ENCODE assay signal across 33 cellular contexts in the genomic region with DNA sequence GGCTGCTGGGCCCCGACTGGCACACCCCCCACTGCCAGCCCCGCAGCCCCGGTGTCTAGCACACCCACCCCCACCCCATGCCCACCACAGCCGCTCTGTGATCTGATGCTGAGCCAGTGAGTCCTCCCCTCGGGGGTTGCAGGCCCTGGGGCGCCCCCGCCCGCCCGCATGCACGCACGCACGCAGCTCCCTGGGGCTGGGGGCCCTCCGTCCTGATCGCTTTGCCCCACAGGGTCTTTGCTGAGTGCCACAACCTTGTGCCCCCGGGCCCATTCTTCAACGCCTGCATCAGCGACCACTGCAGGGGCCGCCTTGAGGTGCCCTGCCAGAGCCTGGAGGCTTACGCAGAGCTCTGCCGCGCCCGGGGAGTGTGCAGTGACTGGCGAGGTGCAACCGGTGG. TPM values are rescaled to one million over a fixed set of nuclear protein-coding genes. Genes with fewer than 3 reads are reported as not detected.
"Had no signal": no experiment of that assay in that cellular context is flagged by ENCODE, and none has a peak within 500 bp of the region (broad histone marks: within the 10 kb centered on the region; RNA-seq: fewer than 3 reads in every experiment).

No MANE protein-coding gene starts in this region.

- H3K79me2 ChIP-seq: hepatocyte had no signal

- H3K36me3 ChIP-seq: colonic mucosa, esophagus squamous epithelium, gastrocnemius medialis, heart left ventricle, lower lobe of right lung had no signal

- H3K4me1 ChIP-seq: colonic mucosa, esophagus squamous epithelium, gastrocnemius medialis, heart left ventricle, lower lobe of right lung had no signal

- DNase-seq: cerebellar nuclear complex; colonic mucosa; cortex of kidney; effector CD8-positive, alpha-beta T cell; effector memory CD8-positive, alpha-beta T cell; endodermal cell; erythroblast; esophagus squamous epithelium; foreskin fibroblast; foreskin melanocyte; gastrocnemius medialis; hypothalamus; immature natural killer cell; islet precursor cell; kidney; kidney glomerular epithelial cell; left colon; left ventricle myocardium superior; lower lobe of right lung; mesenchymal stem cell had no signal

- H2AFZ ChIP-seq: hepatocyte had no signal

- H3K27ac ChIP-seq: colonic mucosa, epithelial cell of prostate, esophagus squamous epithelium, gastrocnemius medialis, heart left ventricle, hepatocyte, lower lobe of right lung had no signal

- H3K4me2 ChIP-seq: hepatocyte had no signal

- H3K27ac Mint-ChIP-seq: dendritic cell treated with granulocyte-macrophage colony-stimulating factor and Interleukin-4, amounts not matched to agents 40 ng/mL and 50 ng/mL, for 4 days; effector memory CD8-positive, alpha-beta T cell; endodermal cell; immature natural killer cell; mesothelial cell of epicardium had no signal

- H3K4me3 ChIP-seq: colonic mucosa, esophagus squamous epithelium, gastrocnemius medialis, heart left ventricle, hepatocyte, lower lobe of right lung, mucosa of descending colon had no signal

- ATAC-seq: effector memory CD8-positive, alpha-beta T cell; esophagus mucosa; gastrocnemius medialis; heart left ventricle; left colon; left lobe of liver; left ventricle myocardium superior; lower lobe of right lung; mucosa of descending colon had no signal

- H3K9me3 Mint-ChIP-seq: effector memory CD8-positive, alpha-beta T cell; immature natural killer cell had no signal

- H3K9me3 ChIP-seq: colonic mucosa, esophagus squamous epithelium, gastrocnemius medialis, heart left ventricle, lower lobe of right lung, mucosa of descending colon had no signal

- H3K27me3 ChIP-seq: colonic mucosa, gastrocnemius medialis, heart left ventricle, hepatocyte had no signal

- H3K4me3 Mint-ChIP-seq: dendritic cell treated with granulocyte-macrophage colony-stimulating factor and Interleukin-4, amounts not matched to agents 40 ng/mL and 50 ng/mL, for 4 days; effector memory CD8-positive, alpha-beta T cell; endodermal cell; immature natural killer cell; mesothelial cell of epicardium had no signal

- H3K27me3 Mint-ChIP-seq: dendritic cell treated with granulocyte-macrophage colony-stimulating factor and Interleukin-4, amounts not matched to agents 40 ng/mL and 50 ng/mL, for 4 days; effector memory CD8-positive, alpha-beta T cell had no signal

- H3K4me1 Mint-ChIP-seq: endodermal cell, mesothelial cell of epicardium had no signal

RNA-seq across cellular contexts. Expression of a gene that starts 32.3 kb away (rescaled TPM):
- total RNA-seq: chondrocyte, dermis microvascular lymphatic vessel endothelial cell, endodermal cell, glomerular endothelial cell, heart left ventricle, left ventricle myocardium superior, lung microvascular endothelial cell, mesenteric fat pad, mesothelial cell of epicardium had no signal
- polyA plus RNA-seq: immature natural killer cell had no signal
